ENCODE assay signal across 8 cellular contexts in genomic region chr13:110915057-110915873, GRCh38. TPM values are rescaled to one million over a fixed set of nuclear protein-coding genes. Genes with fewer than 3 reads are reported as not detected.
A peak's percentile ranks its signal among the peaks of the same experiment; 100 is the strongest.
DNase-seq lines count a peak whose midpoint lies in the region; ATAC-seq and TF ChIP-seq lines count a peak whose summit lies in the region.

Gene ANKRD10 (minus strand): TSS chr13:110915069. CDS start chr13:110914934, 135 bp downstream.

- no peaks in the 10 kb centered on the region for H3K27me3 Mint-ChIP-seq in CD4-positive, alpha-beta T cell

- H3K4me1 ChIP-seq in right lobe of liver, result peaks cover 0 to 27% (median 0%) of the 10 kb centered on the region in 4 donors

- ATAC-seq in CD4-positive, alpha-beta T cell (ENCODE audit: poor library complexity), result peak; percentile 75
- peak; percentile 69 for ATAC-seq in GM19438 (IDR thresholded peaks at IDR 0.05; ENCODE audit: low read depth, unreplicated experiment)
- peak; percentile 66 for ATAC-seq in HG03575 (IDR thresholded peaks at IDR 0.05; ENCODE audit: extremely low read depth, insufficient number of reproducible peaks, low FRiP score, unreplicated experiment)
- ATAC-seq in right lobe of liver, result peak; percentile 82 to 93 (median 88)

- WGBS in right lobe of liver (ENCODE audit: insufficient coverage, low coverage, low lambda C conversion rate, missing lambda C conversion rate), result 0% methylated on average over 19 of the region's 81 CpGs

- peak; percentile 82 to 93 (median 88) for DNase-seq in CD4-positive, alpha-beta T cell
- DNase-seq in NCI-H82 (lab: John Stamatoyannopoulos, UW) (peak; percentile 100), dermis microvascular lymphatic vessel endothelial cell (ENCODE audit: low read depth in 2 of 2) (peak; percentile 96 to 99), right lobe of liver (peak; percentile 99 to 100 (median 100))
- DNase-seq in activated CD4-positive, alpha-beta T cell treated with anti-CD3 and anti-CD28 coated beads, Interleukin-2, amount 50 U/mL, for 48 hours, result peak; percentile 97 to 98
- DNase-seq in stimulated activated CD4-positive, alpha-beta T cell treated with anti-CD3 and anti-CD28 coated beads, Interleukin-4, amount 100 ng/mL, for 4 hours, result peak; percentile 90 to 96

- H3K4me1 Mint-ChIP-seq in CD4-positive, alpha-beta T cell (ENCODE audit: low read depth), result peaks cover 55% of the 10 kb centered on the region

- peak within 1 kb of the TSS; percentile 78 to 88 (median 84) for H3K4me3 ChIP-seq in right lobe of liver

- CTCF ChIA-PET in CD4-positive, alpha-beta T cell (lab: Charles Lee), result interaction anchor here (1.0 to 1.7 kb wide), 6 partner anchors 10 to 297 kb away, joined by 3 to 14 read pairs (median 4); no protein-coding TSS in a partner anchor

- peak; percentile 76 for TF ChIP-seq CTCF in CD4-positive, alpha-beta T cell (IDR thresholded peaks at IDR 0.05)
- TF ChIP-seq CTCF in right lobe of liver (IDR thresholded peaks at IDR 0.05), result peak; percentile 93 to 98 (median 96)

- peak within 1 kb of the TSS; percentile 87 for H3K27ac ChIP-seq in CD4-positive, alpha-beta T cell (ENCODE audit: low read depth, low read length)
- peak within 1 kb of the TSS; percentile 97 to 100 (median 99) for H3K27ac ChIP-seq in right lobe of liver

- intact Hi-C loops in CD4-positive, alpha-beta T cell (cut with DNase I, micrococcal nuclease), result loop anchor here (2.0 to 10.0 kb wide), 8 partner anchors 202 to 1670 kb away; partner anchors contain the start of genes ING1 (in 1 of the 2), IRS2 (in 1 of the 2), RAB20 (in 1 of the 2) and TUBGCP3 (in 1 of the 2)
- intact Hi-C loops in right lobe of liver (cut with DNase I), result no loop called here

- no peaks in the 10 kb centered on the region for H3K9me3 ChIP-seq in CD4-positive, alpha-beta T cell (ENCODE audit: control insufficient read depth, low read length)
- no peaks in the 10 kb centered on the region for H3K9me3 ChIP-seq in right lobe of liver

- POLR2A ChIA-PET in CD4-positive, alpha-beta T cell (lab: Charles Lee), result interaction anchor here (0.6 to 3.3 kb wide), 11 partner anchors 11 to 1128 kb away, joined by 3 to 28 read pairs (median 5); partner anchors contain the start of genes ING1, NAXD and RAB20

- no peaks in the 10 kb centered on the region for H3K9me3 Mint-ChIP-seq in CD4-positive, alpha-beta T cell

- H3K4me3 Mint-ChIP-seq in CD4-positive, alpha-beta T cell, result peak within 1 kb of the TSS; percentile 95

- H3K36me3 ChIP-seq in right lobe of liver, result no peaks in the 10 kb centered on the region

- H3K36me3 Mint-ChIP-seq in CD4-positive, alpha-beta T cell (ENCODE audit: low read depth), result peaks cover 17% of the 10 kb centered on the region

- peak; percentile 84 for TF ChIP-seq POLR2A in right lobe of liver (IDR thresholded peaks at IDR 0.05)

- peak within 1 kb of the TSS; percentile 89 for H3K27ac Mint-ChIP-seq in CD4-positive, alpha-beta T cell

- no peaks in the 10 kb centered on the region for H3K27me3 ChIP-seq in CD4-positive, alpha-beta T cell (ENCODE audit: control insufficient read depth, insufficient read depth, low read length)
- H3K27me3 ChIP-seq in right lobe of liver, result no peaks in the 10 kb centered on the region

RNA-seq across cellular contexts. Expression of gene ANKRD10, which starts in this region (rescaled TPM):
- 10 to 100 TPM; 75.5 to 83.8 TPM for total RNA-seq in CD4-positive, alpha-beta T cell
- total RNA-seq in dermis microvascular lymphatic vessel endothelial cell (50.6 and 64.0 TPM in 2 replicates), right lobe of liver (10 to 100 TPM; 40.4 to 56.2 (median 44.3) TPM)

Comparison
In these comparisons a context has a peak if more than half of its experiments do, and no peak if none do; other contexts are left out.
1. Peak in every context shown above with its lines: DNase-seq, ATAC-seq, H3K4me3 ChIP-seq and H3K27ac ChIP-seq.
2. intact Hi-C loops: an anchor here in CD4-positive, alpha-beta T cell (2.0 to 10.0 kb wide); none called in right lobe of liver.